ENCODE assay signal across 1 cellular context in genomic region chr11:3156282-3156660, GRCh38.
A peak's percentile ranks its signal among the peaks of the same experiment; 100 is the strongest.
TF ChIP-seq lines count a peak whose summit lies in the region.

No MANE protein-coding gene starts in this region.

TF ChIP-seq in K562, 482 proteins besides CTCF, POLR2A, EP300 and RAD21 (continued from another document):
- peak; percentile 65 for TF ChIP-seq TFE3 (CRISPR knock-in tag; IDR thresholded peaks at IDR 0.05)
- TF ChIP-seq, protein P1, sequence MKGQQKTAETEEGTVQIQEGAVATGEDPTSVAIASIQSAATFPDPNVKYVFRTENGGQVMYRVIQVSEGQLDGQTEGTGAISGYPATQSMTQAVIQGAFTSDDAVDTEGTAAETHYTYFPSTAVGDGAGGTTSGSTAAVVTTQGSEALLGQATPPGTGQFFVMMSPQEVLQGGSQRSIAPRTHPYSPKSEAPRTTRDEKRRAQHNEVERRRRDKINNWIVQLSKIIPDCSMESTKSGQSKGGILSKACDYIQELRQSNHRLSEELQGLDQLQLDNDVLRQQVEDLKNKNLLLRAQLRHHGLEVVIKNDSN (CRISPR knock-in tag; IDR thresholded peaks at IDR 0.05) = peak; percentile 63
- TF ChIP-seq RAD51 (IDR thresholded peaks at IDR 0.05; ENCODE audit: borderline replicate concordance, low read depth) = peak; percentile 74
- TF ChIP-seq, protein P2, sequence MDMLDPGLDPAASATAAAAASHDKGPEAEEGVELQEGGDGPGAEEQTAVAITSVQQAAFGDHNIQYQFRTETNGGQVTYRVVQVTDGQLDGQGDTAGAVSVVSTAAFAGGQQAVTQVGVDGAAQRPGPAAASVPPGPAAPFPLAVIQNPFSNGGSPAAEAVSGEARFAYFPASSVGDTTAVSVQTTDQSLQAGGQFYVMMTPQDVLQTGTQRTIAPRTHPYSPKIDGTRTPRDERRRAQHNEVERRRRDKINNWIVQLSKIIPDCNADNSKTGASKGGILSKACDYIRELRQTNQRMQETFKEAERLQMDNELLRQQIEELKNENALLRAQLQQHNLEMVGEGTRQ (CRISPR knock-in tag; IDR thresholded peaks at IDR 0.05) = 0 out of 2 replicates have a peak, but pooled peaks have one; percentile 8
